22 cellular contexts compared by ENCODE assay signal in genomic region chr6:157728183-157728881, GRCh38.
A peak's percentile ranks its signal among the peaks of the same experiment; 100 is the strongest.
DNase-seq lines count a peak whose midpoint lies in the region; ATAC-seq and TF ChIP-seq lines count a peak whose summit lies in the region.
"Had no signal": no experiment of that assay in that cellular context is flagged by ENCODE, and none has a peak within 500 bp of the region (broad histone marks: within the 10 kb centered on the region; RNA-seq: fewer than 3 reads in every experiment).

No MANE protein-coding gene starts in this region.

- H3K27me3 ChIP-seq in left ventricle myocardium inferior (ENCODE audit: low read depth) (no peaks in the 10 kb centered on the region), endodermal cell (ENCODE audit: control insufficient read depth, insufficient read depth, low read length, poor library complexity, severe bottlenecking) (no peaks in the 10 kb centered on the region), uterus (no peaks in the 10 kb centered on the region)
- H3K27me3 ChIP-seq: BLaER1 treated with 17β-estradiol and CSF1 and Interleukin-3, amounts not matched to agents 10 nM and 100 nM had no signal

- no peaks in the 10 kb centered on the region for H3K36me3 Mint-ChIP-seq in endodermal cell (ENCODE audit: low read depth)

- H3K27me3 Mint-ChIP-seq in endodermal cell (ENCODE audit: insufficient read depth), result no peaks in the 10 kb centered on the region

- no peak overlapping the region for H3K9ac ChIP-seq in endodermal cell (ENCODE audit: extremely low read depth, low read length, poor library complexity, severe bottlenecking)
- H3K9ac ChIP-seq: BLaER1 treated with 17β-estradiol and CSF1 and Interleukin-3, amounts not matched to agents 10 nM and 100 nM had no signal

- no peak overlapping the region for H3K27ac Mint-ChIP-seq in endodermal cell
- H3K27ac Mint-ChIP-seq: H9 had no signal

- H3K9me3 Mint-ChIP-seq in endodermal cell, result peaks cover 22% of the 10 kb centered on the region

- no peak for TF ChIP-seq CTCF in left ventricle myocardium inferior (IDR thresholded peaks at IDR 0.05; ENCODE audit: borderline replicate concordance)
- TF ChIP-seq CTCF in endodermal cell (conservative IDR thresholded peaks at IDR 0.05), result no peak
- no peak for TF ChIP-seq CTCF in uterus (IDR thresholded peaks at IDR 0.05)

- no peaks in the 10 kb centered on the region for H3K36me3 ChIP-seq in left ventricle myocardium inferior
- no peaks in the 10 kb centered on the region for H3K36me3 ChIP-seq in endodermal cell (ENCODE audit: control insufficient read depth, insufficient read depth, low read length)
- no peaks in the 10 kb centered on the region for H3K36me3 ChIP-seq in uterus
- H3K36me3 ChIP-seq: BLaER1 treated with 17β-estradiol and CSF1 and Interleukin-3, amounts not matched to agents 10 nM and 100 nM had no signal

- H3K27ac ChIP-seq in left ventricle myocardium inferior (replicated peaks), result peak overlapping the region; percentile 70
- H3K27ac ChIP-seq in endodermal cell (ENCODE audit: low read depth, low read length), result no peak overlapping the region
- H3K27ac ChIP-seq in uterus, result peak overlapping the region; percentile 23 to 71
- H3K27ac ChIP-seq: BLaER1 treated with 17β-estradiol and CSF1 and Interleukin-3, amounts not matched to agents 10 nM and 100 nM; HL-60 had no signal

- ATAC-seq in Right ventricle myocardium inferior (no peak), GM18498 (IDR thresholded peaks at IDR 0.05; ENCODE audit: unreplicated experiment) (no peak)

- no peak overlapping the region for H3K4me3 Mint-ChIP-seq in endodermal cell
- H3K4me3 Mint-ChIP-seq: H9 had no signal

- H3K4me3 ChIP-seq in left ventricle myocardium inferior (no peak overlapping the region), endodermal cell (ENCODE audit: low read length) (no peak overlapping the region), uterus (no peak overlapping the region)
- H3K4me3 ChIP-seq: BLaER1 treated with 17β-estradiol and CSF1 and Interleukin-3, amounts not matched to agents 10 nM and 100 nM had no signal

- H3K4me1 Mint-ChIP-seq in endodermal cell, result peaks cover 18% of the 10 kb centered on the region

- no peak for TF ChIP-seq POLR2A in uterus (IDR thresholded peaks at IDR 0.05)

- intact Hi-C loops in left ventricle myocardium inferior (cut with micrococcal nuclease) (no loop called here), Right ventricle myocardium inferior (cut with DNase I) (no loop called here), uterus (cut with DNase I; ENCODE audit: low total_unique reads) (no loop called here)

- peaks cover 25% of the 10 kb centered on the region for H3K9me3 ChIP-seq in left ventricle myocardium inferior (replicated peaks)
- peaks cover 19% of the 10 kb centered on the region for H3K9me3 ChIP-seq in endodermal cell (ENCODE audit: control insufficient read depth, low read length)
- H3K9me3 ChIP-seq in uterus, result no peaks in the 10 kb centered on the region

- WGBS in endodermal cell (ENCODE audit: insufficient coverage in 1 of 2, insufficient read length in 1 of 2), 2 experiments, result 86 to 100% methylated on average over 4 to 6 of the region's 6 CpGs

- H3K4me1 ChIP-seq in left ventricle myocardium inferior (peaks cover 15% of the 10 kb centered on the region), endodermal cell (ENCODE audit: control insufficient read depth, insufficient read depth, low read length) (peaks cover 4% of the 10 kb centered on the region), uterus (no peaks in the 10 kb centered on the region)

- DNase-seq in left ventricle myocardium inferior (no peak), Right ventricle myocardium inferior (ENCODE audit: missing footprints) (no peak), NCI-H526 treated with DMSO at 0.1 percent for 48 hours (lab: John Stamatoyannopoulos, UW) (peak; percentile 65), endodermal cell (peak; percentile 11), uterus (no peak), NCI-H510A treated with DMSO at 0.1 percent for 48 hours (lab: John Stamatoyannopoulos, UW) (no peak), CD1c-positive myeloid dendritic cell (ENCODE audit: extremely low spot score) (no peak)
- DNase-seq: COR-L47; H9; KG1; NCI-H1092; NCI-H1694 treated with DMSO at 0.1 percent for 48 hours; NCI-H2107; NCI-H226; NCI-H69; NK-92 treated with Interleukin-12 subunit alpha and Interleukin-12 subunit beta, amount 100 ng/mL, for 24 hours; OCI-M1; RPMI8226; SW 1271 had no signal

Comparison
In these comparisons a context has a peak if more than half of its experiments do, and no peak if none do; other contexts are left out.
1. DNase-seq: peak in NCI-H526 treated with DMSO at 0.1 percent for 48 hours (single experiment) and endodermal cell (single experiment); none in left ventricle myocardium inferior (single experiment), Right ventricle myocardium inferior (single experiment), uterus (0 of 2), NCI-H510A treated with DMSO at 0.1 percent for 48 hours (single experiment) and CD1c-positive myeloid dendritic cell (single experiment).